Comparison of ENCODE assay signal across 1 cellular context in genomic region chr17:57861000-57861736, GRCh38.
TF ChIP-seq lines count a peak whose summit lies in the region.

No MANE protein-coding gene starts in this region.

TF ChIP-seq in HepG2, 621 proteins besides CTCF, POLR2A, EP300 and RAD21 (continued from another document and continues in another):
- TF ChIP-seq ZNF646 (CRISPR knock-in tag; IDR thresholded peaks at IDR 0.05) (0 out of 2 replicates have a peak, but pooled peaks have one; percentile 13), ZFX (CRISPR knock-in tag; IDR thresholded peaks at IDR 0.05; ENCODE audit: low read depth) (no peak; the same call in 1 of the 2 replicates), HNF1B (CRISPR knock-in tag; IDR thresholded peaks at IDR 0.05) (peak; percentile 56; the same call in 1 of the 2 replicates), ZNF280B (CRISPR knock-in tag; IDR thresholded peaks at IDR 0.05; ENCODE audit: borderline replicate concordance) (no peak), ZNF777 (CRISPR knock-in tag; IDR thresholded peaks at IDR 0.05) (peak; percentile 57; the same call in 1 of the 2 replicates), SOX5 (CRISPR knock-in tag; IDR thresholded peaks at IDR 0.05; ENCODE audit: borderline replicate concordance) (peak; percentile 34; the same call in 1 of the 2 replicates), SP5 (CRISPR knock-in tag; IDR thresholded peaks at IDR 0.05; ENCODE audit: borderline replicate concordance, low read depth) (peak; percentile 92), MYC (CRISPR knock-in tag; IDR thresholded peaks at IDR 0.05; ENCODE audit: borderline replicate concordance) (peak; percentile 39; the same call in 1 of the 2 replicates), ATF6 (CRISPR knock-in tag; conservative IDR thresholded peaks at IDR 0.05) (peak; percentile 51; the same call in 1 of the 2 replicates), TBX2 (CRISPR knock-in tag; IDR thresholded peaks at IDR 0.05; ENCODE audit: borderline replicate concordance) (peak; percentile 54; the same call in 1 of the 2 replicates), MED1 (CRISPR knock-in tag; IDR thresholded peaks at IDR 0.05) (peak; percentile 16; the same call in 1 of the 2 replicates), CBFB (CRISPR knock-in tag; IDR thresholded peaks at IDR 0.05) (0 out of 2 replicates have a peak, but pooled peaks have one; percentile 63), KLF6 (CRISPR knock-in tag; IDR thresholded peaks at IDR 0.05) (peak; percentile 21; the same call in 1 of the 2 replicates), THRA (CRISPR knock-in tag; IDR thresholded peaks at IDR 0.05; ENCODE audit: borderline replicate concordance) (peak; percentile 71; the same call in 1 of the 2 replicates), ZNF496 (CRISPR knock-in tag; IDR thresholded peaks at IDR 0.05; ENCODE audit: insufficient replicate concordance) (no peak), ZNF710 (CRISPR knock-in tag; IDR thresholded peaks at IDR 0.05; ENCODE audit: borderline replicate concordance) (peak; percentile 34; the same call in 1 of the 2 replicates), NRL (CRISPR knock-in tag; IDR thresholded peaks at IDR 0.05; ENCODE audit: borderline replicate concordance) (no peak; the same call in 1 of the 2 replicates), SOX13 (IDR thresholded peaks at IDR 0.05) (peak; percentile 24; the same call in 1 of the 2 replicates), SOX13 (CRISPR knock-in tag; conservative IDR thresholded peaks at IDR 0.05 in 1 of 2, IDR thresholded peaks at IDR 0.05 in 1 of 2) (peak in 1 of 2 experiments; percentile 72; a peak in 1 of 4 replicates), IRX3 (CRISPR knock-in tag; IDR thresholded peaks at IDR 0.05; ENCODE audit: borderline replicate concordance, low read depth) (no peak), SAP130 (CRISPR knock-in tag; IDR thresholded peaks at IDR 0.05; ENCODE audit: low read depth) (peak; percentile 77), RXRB (CRISPR knock-in tag; IDR thresholded peaks at IDR 0.05; ENCODE audit: borderline replicate concordance) (peak; percentile 71; the same call in 1 of the 2 replicates), SAFB2 (CRISPR knock-in tag; IDR thresholded peaks at IDR 0.05; ENCODE audit: borderline replicate concordance, low read depth) (no peak), YEATS2 (CRISPR knock-in tag; IDR thresholded peaks at IDR 0.05; ENCODE audit: borderline replicate concordance) (peak; percentile 19; the same call in 1 of the 2 replicates), ZNF510 (CRISPR knock-in tag; IDR thresholded peaks at IDR 0.05; ENCODE audit: low read depth) (no peak), ZNF292 (CRISPR knock-in tag; IDR thresholded peaks at IDR 0.05; ENCODE audit: borderline replicate concordance, low read depth) (peak; percentile 95), ZNF607 (CRISPR knock-in tag; IDR thresholded peaks at IDR 0.05; ENCODE audit: borderline replicate concordance) (peak; percentile 8; the same call in 1 of the 2 replicates), HMGXB3 (CRISPR knock-in tag; IDR thresholded peaks at IDR 0.05; ENCODE audit: borderline replicate concordance) (peak; percentile 79; the same call in 1 of the 2 replicates), HNF4A (CRISPR knock-in tag; IDR thresholded peaks at IDR 0.05) (peak; percentile 64), IRF2 (CRISPR knock-in tag; IDR thresholded peaks at IDR 0.05) (0 out of 2 replicates have a peak, but pooled peaks have one; percentile 48), PBX2 (CRISPR knock-in tag; IDR thresholded peaks at IDR 0.05) (no peak), ZNF598 (CRISPR knock-in tag; IDR thresholded peaks at IDR 0.05; ENCODE audit: borderline replicate concordance) (0 out of 2 replicates have a peak, but pooled peaks have one; percentile 17), ZNF746 (CRISPR knock-in tag; IDR thresholded peaks at IDR 0.05) (0 out of 2 replicates have a peak, but pooled peaks have one; percentile 10), ZNF431 (CRISPR knock-in tag; IDR thresholded peaks at IDR 0.05; ENCODE audit: borderline replicate concordance, low read depth) (peak; percentile 48; the same call in 1 of the 2 replicates)
